Comparison of ENCODE assay signal across 23 cellular contexts in genomic region chr16:81900014-81900413, GRCh38.
"Had no signal": no experiment of that assay in that cellular context is flagged by ENCODE, and none has a peak within 500 bp of the region (broad histone marks: within the 10 kb centered on the region; RNA-seq: fewer than 3 reads in every experiment).

No MANE protein-coding gene starts in this region.

- H3K27ac ChIP-seq: SK-N-MC had no signal

- H3K27ac Mint-ChIP-seq: activated CD8-positive, alpha-beta T cell treated with anti-CD3 and anti-CD28 coated beads for 36 hours; activated naive CD4-positive, alpha-beta T cell treated with anti-CD3 and anti-CD28 coated beads, Interleukin-2, amount 50 U/mL, for 24 hours; activated T-cell treated with anti-CD3 and anti-CD28 coated beads, Interleukin-2, amount 50 U/mL, for 72 hours; activated T-helper 2 cell treated with anti-CD3 and anti-CD28 coated beads, Interferon-gamma antibody, Interleukin-2, Interleukin-4, amounts not matched to agents 10 μg/mL and 5 μg/mL and 100 μg/mL, durations not matched to agents 14 hours and 24 hours and 36 hours; T-cell had no signal

- DNase-seq: activated CD4-positive, alpha-beta T cell treated with anti-CD3 and anti-CD28 coated beads for 4 hours; activated CD8-positive, alpha-beta memory T cell treated with anti-CD3 and anti-CD28 coated beads, Interleukin-2, amount 50 U/mL, for 4 hours; activated CD8-positive, alpha-beta T cell treated with anti-CD3 and anti-CD28 coated beads for 36 hours; activated naive CD4-positive, alpha-beta T cell; activated T-cell treated with anti-CD3 and anti-CD28 coated beads, Interleukin-2, amount 50 U/mL, for 72 hours; aorta; Karpas-422; NCI-H187 treated with DMSO at 0.1 percent for 48 hours; NCI-H2107; NCI-H510A; NCI-H526 treated with DMSO at 0.1 percent for 48 hours; OCI-M1; RPMI8226; T-cell; T-helper 2 cell; T1000 had no signal

- H3K4me3 Mint-ChIP-seq: activated CD8-positive, alpha-beta T cell treated with anti-CD3 and anti-CD28 coated beads for 36 hours; activated naive CD4-positive, alpha-beta T cell treated with anti-CD3 and anti-CD28 coated beads, Interleukin-2, amount 50 U/mL, for 24 hours; activated T-cell treated with anti-CD3 and anti-CD28 coated beads, Interleukin-2, amount 50 U/mL, for 72 hours; central memory CD8-positive, alpha-beta T cell; T-cell had no signal

- H3K36me3 Mint-ChIP-seq: activated naive CD4-positive, alpha-beta T cell treated with anti-CD3 and anti-CD28 coated beads, Interleukin-2, amount 50 U/mL, for 24 hours had no signal

- H3K9me3 Mint-ChIP-seq: activated CD8-positive, alpha-beta T cell treated with anti-CD3 and anti-CD28 coated beads for 36 hours; activated naive CD4-positive, alpha-beta T cell treated with anti-CD3 and anti-CD28 coated beads, Interleukin-2, amount 50 U/mL, for 24 hours; central memory CD8-positive, alpha-beta T cell had no signal

- H3K4me1 Mint-ChIP-seq: activated naive CD4-positive, alpha-beta T cell treated with anti-CD3 and anti-CD28 coated beads, Interleukin-2, amount 50 U/mL, for 24 hours; central memory CD8-positive, alpha-beta T cell; T-cell had no signal

- H3K27me3 Mint-ChIP-seq: activated CD8-positive, alpha-beta T cell treated with anti-CD3 and anti-CD28 coated beads for 36 hours; activated naive CD4-positive, alpha-beta T cell treated with anti-CD3 and anti-CD28 coated beads, Interleukin-2, amount 50 U/mL, for 24 hours; central memory CD8-positive, alpha-beta T cell; T-cell had no signal

- H3K4me3 ChIP-seq: SK-N-MC had no signal

- ATAC-seq: activated CD4-positive, CD25-positive, alpha-beta regulatory T cell treated with anti-CD3 and anti-CD28 coated beads, Interleukin-2, amount 50 U/mL, for 24 hours; activated CD8-positive, alpha-beta T cell treated with anti-CD3 and anti-CD28 coated beads for 36 hours; activated T-cell treated with anti-CD3 and anti-CD28 coated beads, Interleukin-2, amount 50 U/mL, for 72 hours; Panc1; Right ventricle myocardium inferior; T-cell had no signal
